1 cellular context compared by ENCODE assay signal in the genomic region with DNA sequence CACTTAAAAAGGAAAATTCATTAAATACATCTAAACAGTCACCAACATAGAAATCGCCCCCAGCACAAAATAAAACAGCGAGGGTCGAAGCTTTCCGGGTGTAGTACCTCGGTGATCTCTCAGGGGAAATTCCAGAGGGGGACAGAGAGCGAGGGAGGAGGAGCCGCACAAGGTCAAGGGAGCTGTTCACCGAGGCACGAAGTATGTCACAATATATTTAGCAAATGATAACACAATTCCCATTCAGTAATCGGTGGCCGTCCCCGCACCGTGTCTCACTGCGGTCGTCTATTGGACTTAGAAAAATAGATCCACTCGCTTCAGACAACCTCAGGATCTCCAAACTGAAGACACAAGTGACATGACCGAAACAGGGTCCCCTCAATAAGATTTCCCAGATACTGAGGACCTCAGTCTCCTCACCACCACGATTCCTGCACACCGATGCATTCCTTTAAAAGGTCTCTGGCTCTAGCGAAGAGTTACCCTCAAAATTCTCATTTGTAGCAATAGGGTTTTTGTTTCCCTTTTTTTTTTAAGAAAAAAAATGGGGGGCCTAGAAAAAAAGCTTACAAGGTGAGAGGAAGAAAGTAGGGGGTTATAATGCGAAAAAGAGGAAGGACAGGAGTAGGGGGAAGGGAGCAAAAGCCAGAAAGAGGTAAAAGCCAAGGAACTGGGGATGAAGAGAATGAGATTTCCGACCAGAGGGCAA.
TF ChIP-seq lines count a peak whose summit lies in the region.

No MANE protein-coding gene starts in this region.

TF ChIP-seq in HepG2, 621 proteins besides CTCF, POLR2A, EP300 and RAD21 (continued from another document and continues in another):
- TF ChIP-seq KAT7 (CRISPR knock-in tag; IDR thresholded peaks at IDR 0.05; ENCODE audit: borderline replicate concordance): 0 out of 2 replicates have a peak, but pooled peaks have one; percentile 52
- TF ChIP-seq NONO (IDR thresholded peaks at IDR 0.05): no peak
- TF ChIP-seq NONO (CRISPR knock-in tag; conservative IDR thresholded peaks at IDR 0.05): 0 out of 2 replicates have a peak, but pooled peaks have one; percentile 36
- peak; percentile 35; the same call in 1 of the 2 replicates for TF ChIP-seq HNF4A (CRISPR knock-in tag; IDR thresholded peaks at IDR 0.05)
- TF ChIP-seq YEATS4 (CRISPR knock-in tag; IDR thresholded peaks at IDR 0.05; ENCODE audit: borderline replicate concordance): no peak
- TF ChIP-seq NCOR1 (IDR thresholded peaks at IDR 0.05; ENCODE audit: borderline replicate concordance, low read length): peak; percentile 41; the same call in 1 of the 2 replicates
- TF ChIP-seq, protein P1, sequence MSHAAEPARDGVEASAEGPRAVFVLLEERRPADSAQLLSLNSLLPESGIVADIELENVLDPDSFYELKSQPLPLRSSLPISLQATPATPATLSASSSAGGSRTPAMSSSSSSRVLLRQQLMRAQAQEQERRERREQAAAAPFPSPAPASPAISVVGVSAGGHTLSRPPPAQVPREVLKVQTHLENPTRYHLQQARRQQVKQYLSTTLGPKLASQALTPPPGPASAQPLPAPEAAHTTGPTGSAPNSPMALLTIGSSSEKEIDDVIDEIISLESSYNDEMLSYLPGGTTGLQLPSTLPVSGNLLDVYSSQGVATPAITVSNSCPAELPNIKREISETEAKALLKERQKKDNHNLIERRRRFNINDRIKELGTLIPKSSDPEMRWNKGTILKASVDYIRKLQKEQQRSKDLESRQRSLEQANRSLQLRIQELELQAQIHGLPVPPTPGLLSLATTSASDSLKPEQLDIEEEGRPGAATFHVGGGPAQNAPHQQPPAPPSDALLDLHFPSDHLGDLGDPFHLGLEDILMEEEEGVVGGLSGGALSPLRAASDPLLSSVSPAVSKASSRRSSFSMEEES (CRISPR knock-in tag; IDR thresholded peaks at IDR 0.05): no peak
- TF ChIP-seq NR2F6 (IDR thresholded peaks at IDR 0.05): peak; percentile 51; the same call in 1 of the 2 replicates
- peak; percentile 68; the same call in 1 of the 2 replicates for TF ChIP-seq NR2F6 (CRISPR knock-in tag; IDR thresholded peaks at IDR 0.05)
- TF ChIP-seq SOX6 (IDR thresholded peaks at IDR 0.05): no peak
- TF ChIP-seq SOX6 (CRISPR knock-in tag; IDR thresholded peaks at IDR 0.05): peak; percentile 74
- TF ChIP-seq XRCC5 (optimal IDR thresholded peaks at IDR 0.05; ENCODE audit: low read length): peak; percentile 63
- TF ChIP-seq MED13 (CRISPR knock-in tag; IDR thresholded peaks at IDR 0.05): no peak
- TF ChIP-seq, protein P2, sequence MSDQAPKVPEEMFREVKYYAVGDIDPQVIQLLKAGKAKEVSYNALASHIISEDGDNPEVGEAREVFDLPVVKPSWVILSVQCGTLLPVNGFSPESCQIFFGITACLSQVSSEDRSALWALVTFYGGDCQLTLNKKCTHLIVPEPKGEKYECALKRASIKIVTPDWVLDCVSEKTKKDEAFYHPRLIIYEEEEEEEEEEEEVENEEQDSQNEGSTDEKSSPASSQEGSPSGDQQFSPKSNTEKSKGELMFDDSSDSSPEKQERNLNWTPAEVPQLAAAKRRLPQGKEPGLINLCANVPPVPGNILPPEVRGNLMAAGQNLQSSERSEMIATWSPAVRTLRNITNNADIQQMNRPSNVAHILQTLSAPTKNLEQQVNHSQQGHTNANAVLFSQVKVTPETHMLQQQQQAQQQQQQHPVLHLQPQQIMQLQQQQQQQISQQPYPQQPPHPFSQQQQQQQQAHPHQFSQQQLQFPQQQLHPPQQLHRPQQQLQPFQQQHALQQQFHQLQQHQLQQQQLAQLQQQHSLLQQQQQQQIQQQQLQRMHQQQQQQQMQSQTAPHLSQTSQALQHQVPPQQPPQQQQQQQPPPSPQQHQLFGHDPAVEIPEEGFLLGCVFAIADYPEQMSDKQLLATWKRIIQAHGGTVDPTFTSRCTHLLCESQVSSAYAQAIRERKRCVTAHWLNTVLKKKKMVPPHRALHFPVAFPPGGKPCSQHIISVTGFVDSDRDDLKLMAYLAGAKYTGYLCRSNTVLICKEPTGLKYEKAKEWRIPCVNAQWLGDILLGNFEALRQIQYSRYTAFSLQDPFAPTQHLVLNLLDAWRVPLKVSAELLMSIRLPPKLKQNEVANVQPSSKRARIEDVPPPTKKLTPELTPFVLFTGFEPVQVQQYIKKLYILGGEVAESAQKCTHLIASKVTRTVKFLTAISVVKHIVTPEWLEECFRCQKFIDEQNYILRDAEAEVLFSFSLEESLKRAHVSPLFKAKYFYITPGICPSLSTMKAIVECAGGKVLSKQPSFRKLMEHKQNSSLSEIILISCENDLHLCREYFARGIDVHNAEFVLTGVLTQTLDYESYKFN (CRISPR knock-in tag; conservative IDR thresholded peaks at IDR 0.05): peak; percentile 48; the same call in 1 of the 2 replicates
- peak; percentile 54; the same call in 1 of the 2 replicates for TF ChIP-seq HOXA3 (CRISPR knock-in tag; IDR thresholded peaks at IDR 0.05)
- TF ChIP-seq, protein P3, sequence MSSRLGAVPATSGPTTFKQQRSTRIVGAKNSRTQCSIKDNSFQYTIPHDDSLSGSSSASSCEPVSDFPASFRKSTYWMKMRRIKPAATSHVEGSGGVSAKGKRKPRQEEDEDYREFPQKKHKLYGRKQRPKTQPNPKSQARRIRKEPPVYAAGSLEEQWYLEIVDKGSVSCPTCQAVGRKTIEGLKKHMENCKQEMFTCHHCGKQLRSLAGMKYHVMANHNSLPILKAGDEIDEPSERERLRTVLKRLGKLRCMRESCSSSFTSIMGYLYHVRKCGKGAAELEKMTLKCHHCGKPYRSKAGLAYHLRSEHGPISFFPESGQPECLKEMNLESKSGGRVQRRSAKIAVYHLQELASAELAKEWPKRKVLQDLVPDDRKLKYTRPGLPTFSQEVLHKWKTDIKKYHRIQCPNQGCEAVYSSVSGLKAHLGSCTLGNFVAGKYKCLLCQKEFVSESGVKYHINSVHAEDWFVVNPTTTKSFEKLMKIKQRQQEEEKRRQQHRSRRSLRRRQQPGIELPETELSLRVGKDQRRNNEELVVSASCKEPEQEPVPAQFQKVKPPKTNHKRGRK (CRISPR knock-in tag; IDR thresholded peaks at IDR 0.05): 0 out of 2 replicates have a peak, but pooled peaks have one; percentile 39
- TF ChIP-seq, protein P4, sequence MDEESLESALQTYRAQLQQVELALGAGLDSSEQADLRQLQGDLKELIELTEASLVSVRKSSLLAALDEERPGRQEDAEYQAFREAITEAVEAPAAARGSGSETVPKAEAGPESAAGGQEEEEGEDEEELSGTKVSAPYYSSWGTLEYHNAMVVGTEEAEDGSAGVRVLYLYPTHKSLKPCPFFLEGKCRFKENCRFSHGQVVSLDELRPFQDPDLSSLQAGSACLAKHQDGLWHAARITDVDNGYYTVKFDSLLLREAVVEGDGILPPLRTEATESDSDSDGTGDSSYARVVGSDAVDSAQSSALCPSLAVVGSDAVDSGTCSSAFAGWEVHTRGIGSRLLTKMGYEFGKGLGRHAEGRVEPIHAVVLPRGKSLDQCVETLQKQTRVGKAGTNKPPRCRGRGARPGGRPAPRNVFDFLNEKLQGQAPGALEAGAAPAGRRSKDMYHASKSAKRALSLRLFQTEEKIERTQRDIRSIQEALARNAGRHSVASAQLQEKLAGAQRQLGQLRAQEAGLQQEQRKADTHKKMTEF (CRISPR knock-in tag; IDR thresholded peaks at IDR 0.05): 0 out of 2 replicates have a peak, but pooled peaks have one; percentile 48
- peak; percentile 9 for TF ChIP-seq SKI (IDR thresholded peaks at IDR 0.05; ENCODE audit: partially characterized antibody)
- 0 out of 2 replicates have a peak, but pooled peaks have one; percentile 53 for TF ChIP-seq ZNF44 (CRISPR knock-in tag; IDR thresholded peaks at IDR 0.05)
- peak; percentile 37; the same call in 1 of the 2 replicates for TF ChIP-seq CREM (IDR thresholded peaks at IDR 0.05)
- TF ChIP-seq CREM (CRISPR knock-in tag; IDR thresholded peaks at IDR 0.05): no peak
- peak; percentile 72; the same call in 1 of the 2 replicates for TF ChIP-seq PHF21A (CRISPR knock-in tag; IDR thresholded peaks at IDR 0.05)
- no peak for TF ChIP-seq ZNF589 (CRISPR knock-in tag; conservative IDR thresholded peaks at IDR 0.05)
- no peak for TF ChIP-seq AKAP8 (CRISPR knock-in tag; IDR thresholded peaks at IDR 0.05)
- TF ChIP-seq KDM5A (IDR thresholded peaks at IDR 0.05; ENCODE audit: borderline replicate concordance, low read length): peak; percentile 33; the same call in 1 of the 2 replicates
- TF ChIP-seq, protein P5, sequence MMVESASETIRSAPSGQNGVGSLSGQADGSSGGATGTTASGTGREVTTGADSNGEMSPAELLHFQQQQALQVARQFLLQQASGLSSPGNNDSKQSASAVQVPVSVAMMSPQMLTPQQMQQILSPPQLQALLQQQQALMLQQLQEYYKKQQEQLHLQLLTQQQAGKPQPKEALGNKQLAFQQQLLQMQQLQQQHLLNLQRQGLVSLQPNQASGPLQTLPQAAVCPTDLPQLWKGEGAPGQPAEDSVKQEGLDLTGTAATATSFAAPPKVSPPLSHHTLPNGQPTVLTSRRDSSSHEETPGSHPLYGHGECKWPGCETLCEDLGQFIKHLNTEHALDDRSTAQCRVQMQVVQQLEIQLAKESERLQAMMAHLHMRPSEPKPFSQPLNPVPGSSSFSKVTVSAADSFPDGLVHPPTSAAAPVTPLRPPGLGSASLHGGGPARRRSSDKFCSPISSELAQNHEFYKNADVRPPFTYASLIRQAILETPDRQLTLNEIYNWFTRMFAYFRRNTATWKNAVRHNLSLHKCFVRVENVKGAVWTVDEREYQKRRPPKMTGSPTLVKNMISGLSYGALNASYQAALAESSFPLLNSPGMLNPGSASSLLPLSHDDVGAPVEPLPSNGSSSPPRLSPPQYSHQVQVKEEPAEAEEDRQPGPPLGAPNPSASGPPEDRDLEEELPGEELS (CRISPR knock-in tag; IDR thresholded peaks at IDR 0.05): peak; percentile 33; the same call in 1 of the 2 replicates
- peak; percentile 54 for TF ChIP-seq KMT2A (CRISPR knock-in tag; IDR thresholded peaks at IDR 0.05)
- TF ChIP-seq MATR3 (CRISPR knock-in tag; IDR thresholded peaks at IDR 0.05): no peak
- TF ChIP-seq POGZ (CRISPR knock-in tag; IDR thresholded peaks at IDR 0.05): peak; percentile 35
- no peak for TF ChIP-seq ZNF441 (CRISPR knock-in tag; IDR thresholded peaks at IDR 0.05; ENCODE audit: borderline replicate concordance)
- TF ChIP-seq, protein P6, sequence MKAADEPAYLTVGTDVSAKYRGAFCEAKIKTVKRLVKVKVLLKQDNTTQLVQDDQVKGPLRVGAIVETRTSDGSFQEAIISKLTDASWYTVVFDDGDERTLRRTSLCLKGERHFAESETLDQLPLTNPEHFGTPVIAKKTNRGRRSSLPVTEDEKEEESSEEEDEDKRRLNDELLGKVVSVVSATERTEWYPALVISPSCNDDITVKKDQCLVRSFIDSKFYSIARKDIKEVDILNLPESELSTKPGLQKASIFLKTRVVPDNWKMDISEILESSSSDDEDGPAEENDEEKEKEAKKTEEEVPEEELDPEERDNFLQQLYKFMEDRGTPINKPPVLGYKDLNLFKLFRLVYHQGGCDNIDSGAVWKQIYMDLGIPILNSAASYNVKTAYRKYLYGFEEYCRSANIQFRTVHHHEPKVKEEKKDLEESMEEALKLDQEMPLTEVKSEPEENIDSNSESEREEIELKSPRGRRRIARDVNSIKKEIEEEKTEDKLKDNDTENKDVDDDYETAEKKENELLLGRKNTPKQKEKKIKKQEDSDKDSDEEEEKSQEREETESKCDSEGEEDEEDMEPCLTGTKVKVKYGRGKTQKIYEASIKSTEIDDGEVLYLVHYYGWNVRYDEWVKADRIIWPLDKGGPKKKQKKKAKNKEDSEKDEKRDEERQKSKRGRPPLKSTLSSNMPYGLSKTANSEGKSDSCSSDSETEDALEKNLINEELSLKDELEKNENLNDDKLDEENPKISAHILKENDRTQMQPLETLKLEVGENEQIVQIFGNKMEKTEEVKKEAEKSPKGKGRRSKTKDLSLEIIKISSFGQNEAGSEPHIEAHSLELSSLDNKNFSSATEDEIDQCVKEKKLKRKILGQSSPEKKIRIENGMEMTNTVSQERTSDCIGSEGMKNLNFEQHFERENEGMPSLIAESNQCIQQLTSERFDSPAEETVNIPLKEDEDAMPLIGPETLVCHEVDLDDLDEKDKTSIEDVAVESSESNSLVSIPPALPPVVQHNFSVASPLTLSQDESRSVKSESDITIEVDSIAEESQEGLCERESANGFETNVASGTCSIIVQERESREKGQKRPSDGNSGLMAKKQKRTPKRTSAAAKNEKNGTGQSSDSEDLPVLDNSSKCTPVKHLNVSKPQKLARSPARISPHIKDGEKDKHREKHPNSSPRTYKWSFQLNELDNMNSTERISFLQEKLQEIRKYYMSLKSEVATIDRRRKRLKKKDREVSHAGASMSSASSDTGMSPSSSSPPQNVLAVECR (CRISPR knock-in tag; IDR thresholded peaks at IDR 0.05; ENCODE audit: borderline replicate concordance): peak; percentile 45; the same call in 1 of the 2 replicates
- TF ChIP-seq, protein P7, sequence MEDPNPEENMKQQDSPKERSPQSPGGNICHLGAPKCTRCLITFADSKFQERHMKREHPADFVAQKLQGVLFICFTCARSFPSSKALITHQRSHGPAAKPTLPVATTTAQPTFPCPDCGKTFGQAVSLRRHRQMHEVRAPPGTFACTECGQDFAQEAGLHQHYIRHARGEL (CRISPR knock-in tag; IDR thresholded peaks at IDR 0.05): peak; percentile 86; the same call in 1 of the 2 replicates
- no peak for TF ChIP-seq ZNF776 (CRISPR knock-in tag; IDR thresholded peaks at IDR 0.05)
- TF ChIP-seq TEAD3 (CRISPR knock-in tag; optimal IDR thresholded peaks at IDR 0.05; ENCODE audit: borderline replicate concordance): peak; percentile 55
- peak; percentile 66; the same call in 1 of the 2 replicates for TF ChIP-seq ZMYM4 (CRISPR knock-in tag; IDR thresholded peaks at IDR 0.05)
- TF ChIP-seq, protein P8, sequence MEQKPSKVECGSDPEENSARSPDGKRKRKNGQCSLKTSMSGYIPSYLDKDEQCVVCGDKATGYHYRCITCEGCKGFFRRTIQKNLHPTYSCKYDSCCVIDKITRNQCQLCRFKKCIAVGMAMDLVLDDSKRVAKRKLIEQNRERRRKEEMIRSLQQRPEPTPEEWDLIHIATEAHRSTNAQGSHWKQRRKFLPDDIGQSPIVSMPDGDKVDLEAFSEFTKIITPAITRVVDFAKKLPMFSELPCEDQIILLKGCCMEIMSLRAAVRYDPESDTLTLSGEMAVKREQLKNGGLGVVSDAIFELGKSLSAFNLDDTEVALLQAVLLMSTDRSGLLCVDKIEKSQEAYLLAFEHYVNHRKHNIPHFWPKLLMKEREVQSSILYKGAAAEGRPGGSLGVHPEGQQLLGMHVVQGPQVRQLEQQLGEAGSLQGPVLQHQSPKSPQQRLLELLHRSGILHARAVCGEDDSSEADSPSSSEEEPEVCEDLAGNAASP (CRISPR knock-in tag; IDR thresholded peaks at IDR 0.05; ENCODE audit: borderline replicate concordance): peak; percentile 59; the same call in 1 of the 2 replicates
- TF ChIP-seq BHLHE40 (IDR thresholded peaks at IDR 0.05; ENCODE audit: low read length): no peak
- TF ChIP-seq POLR2G (IDR thresholded peaks at IDR 0.05; ENCODE audit: low read depth, low read length): peak; percentile 43; the same call in 1 of the 2 replicates
- TF ChIP-seq KDM3A (CRISPR knock-in tag; IDR thresholded peaks at IDR 0.05; ENCODE audit: low read depth): no peak
- no peak for TF ChIP-seq NFE2L2 (IDR thresholded peaks at IDR 0.05; ENCODE audit: low read length)
- peak; percentile 36 for TF ChIP-seq ASH2L (IDR thresholded peaks at IDR 0.05; ENCODE audit: insufficient read length, low read depth, low read length)
- 0 out of 2 replicates have a peak, but pooled peaks have one; percentile 42 for TF ChIP-seq ZNF263 (CRISPR knock-in tag; IDR thresholded peaks at IDR 0.05)
